Comparison of ENCODE assay signal across 23 cellular contexts in the genomic region with DNA sequence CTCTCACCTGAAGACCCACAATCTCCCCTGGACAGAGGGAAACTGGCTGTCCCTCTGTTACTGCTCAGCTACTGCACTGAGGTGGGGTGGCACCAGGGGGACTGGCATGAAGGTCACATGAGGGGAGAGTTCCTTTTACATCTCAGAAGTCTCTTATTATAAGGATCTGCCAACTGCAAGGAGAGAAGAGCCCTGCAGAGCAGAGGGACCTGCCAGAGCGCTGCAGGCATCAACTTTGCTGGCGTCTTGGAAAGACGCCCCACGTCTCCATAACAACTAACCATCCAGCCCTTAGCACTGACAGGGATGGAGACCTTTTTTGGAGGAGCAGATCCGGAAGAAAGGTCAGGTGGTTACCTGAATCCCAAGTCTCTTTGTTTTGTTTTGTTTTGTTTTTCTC.
DNase-seq lines count a peak whose midpoint lies in the region; ATAC-seq, FAIRE-seq and TF ChIP-seq lines count a peak whose summit lies in the region.
"Had no signal": no experiment of that assay in that cellular context is flagged by ENCODE, and none has a peak within 500 bp of the region (broad histone marks: within the 10 kb centered on the region; RNA-seq: fewer than 3 reads in every experiment).

No MANE protein-coding gene starts in this region.

- no peaks in the 10 kb centered on the region for H3K27me3 ChIP-seq in astrocyte (ENCODE audit: insufficient read depth, low read length)
- no peaks in the 10 kb centered on the region for H3K27me3 ChIP-seq in gastroesophageal sphincter
- H3K27me3 ChIP-seq in stomach: no peaks in the 10 kb centered on the region
- H3K27me3 ChIP-seq in hepatocyte: no peaks in the 10 kb centered on the region
- H3K27me3 ChIP-seq: SJSA1 had no signal

- H3K4me2 ChIP-seq in astrocyte (ENCODE audit: low read length): no peak overlapping the region
- no peak overlapping the region for H3K4me2 ChIP-seq in hepatocyte

- H3K79me2 ChIP-seq in astrocyte (ENCODE audit: insufficient read depth, low read length) (no peaks in the 10 kb centered on the region), hepatocyte (no peaks in the 10 kb centered on the region)

- intact Hi-C loops in stomach (cut with DNase I; ENCODE audit: low total_unique reads): no loop called here

- H3K9me2 ChIP-seq in hepatocyte (replicated peaks; ENCODE audit: insufficient read depth): no peaks in the 10 kb centered on the region

- H3K36me3 Mint-ChIP-seq in astrocyte (ENCODE audit: low read depth, unreplicated experiment): peaks cover 5% of the 10 kb centered on the region

- H3K4me1 ChIP-seq in astrocyte (ENCODE audit: insufficient read depth, low read length): peaks cover 30% of the 10 kb centered on the region
- peaks cover 9 to 98% (median 10%) of the 10 kb centered on the region in 3 donors for H3K4me1 ChIP-seq in gastroesophageal sphincter
- peaks cover 0 to 58% (median 13%) of the 10 kb centered on the region in 4 donors for H3K4me1 ChIP-seq in stomach
- H3K4me1 ChIP-seq in hepatocyte (ENCODE audit: insufficient read depth): peaks cover 31% of the 10 kb centered on the region

- no peak for DNase-seq in astrocyte (ENCODE audit: low read depth)
- no peak for DNase-seq in stomach
- DNase-seq in hepatocyte (ENCODE audit: low spot score): no peak
- no peak for DNase-seq in activated effector memory CD4-positive, alpha-beta T cell treated with Interleukin-2 at 50 U/mL for 16 hours
- DNase-seq: Caco-2; CD4-positive, alpha-beta T cell; DND-41; H7; KG1; NCI-H1092; NCI-H1436; NCI-H187 treated with DMSO at 0.1 percent for 48 hours; NCI-H2107; NCI-H2227 treated with DMSO at 0.1 percent for 48 hours; NCI-H510A; NCI-H748 treated with DMSO at 0.1 percent for 48 hours had no signal

- H3K9me3 Mint-ChIP-seq in astrocyte (ENCODE audit: unreplicated experiment): no peaks in the 10 kb centered on the region
- H3K9me3 Mint-ChIP-seq: CD4-positive, alpha-beta T cell had no signal

- no peak overlapping the region for H3K27ac ChIP-seq in astrocyte (ENCODE audit: low read depth, low read length)
- peak overlapping the region in 3 of 4 donors; percentile 75 to 82 (median 76) for H3K27ac ChIP-seq in gastroesophageal sphincter
- peak overlapping the region in 4 of 5 donors; percentile 55 to 77 (median 67) for H3K27ac ChIP-seq in stomach
- no peak overlapping the region for H3K27ac ChIP-seq in hepatocyte
- H3K27ac ChIP-seq: HL-60, SJSA1 had no signal

- H3K36me3 ChIP-seq in astrocyte (ENCODE audit: insufficient read depth, low read length): no peaks in the 10 kb centered on the region
- H3K36me3 ChIP-seq in gastroesophageal sphincter: no peaks in the 10 kb centered on the region
- H3K36me3 ChIP-seq in stomach: no peaks in the 10 kb centered on the region
- no peaks in the 10 kb centered on the region for H3K36me3 ChIP-seq in hepatocyte (replicated peaks; ENCODE audit: insufficient read depth, low read depth)
- H3K36me3 ChIP-seq: SJSA1 had no signal

- H3K9me3 ChIP-seq in astrocyte (ENCODE audit: insufficient read depth, low read depth, low read length): no peaks in the 10 kb centered on the region
- no peaks in the 10 kb centered on the region for H3K9me3 ChIP-seq in gastroesophageal sphincter
- H3K9me3 ChIP-seq in stomach: no peaks in the 10 kb centered on the region
- H3K9me3 ChIP-seq in hepatocyte (ENCODE audit: low read depth): no peaks in the 10 kb centered on the region
- H3K9me3 ChIP-seq: Caco-2, SJSA1 had no signal

- TF ChIP-seq CTCF in astrocyte (IDR thresholded peaks at IDR 0.05; ENCODE audit: insufficient read depth, low read depth, low read length) (no peak), gastroesophageal sphincter (IDR thresholded peaks at IDR 0.05) (no peak), stomach (IDR thresholded peaks at IDR 0.05) (no peak), hepatocyte (IDR thresholded peaks at IDR 0.05; ENCODE audit: poor library complexity) (no peak)

- TF ChIP-seq POLR2A in gastroesophageal sphincter (IDR thresholded peaks at IDR 0.05): no peak
- no peak for TF ChIP-seq POLR2A in stomach (IDR thresholded peaks at IDR 0.05)

- H3K4me1 Mint-ChIP-seq in astrocyte (ENCODE audit: low read depth, unreplicated experiment): peaks cover 70% of the 10 kb centered on the region

- WGBS in gastroesophageal sphincter (ENCODE audit: low coverage in 1 of 2), 2 donors: 37 to 54% methylated on average over 2 to 4 of the region's 5 CpGs
- WGBS in stomach, 5 donors: 59 to 93% (median 87%) methylated on average over 5 of the region's 5 CpGs
- WGBS in hepatocyte (ENCODE audit: low lambda C conversion rate, missing lambda C conversion rate): 87% methylated on average over 5 of the region's 5 CpGs

- FAIRE-seq in astrocyte (lab: Jason Lieb, UNC): no peak
- FAIRE-seq: GM12878, HepG2 had no signal

- ATAC-seq in gastroesophageal sphincter (no peak), HG02571 (IDR thresholded peaks at IDR 0.05; ENCODE audit: unreplicated experiment) (no peak), GM21717 (IDR thresholded peaks at IDR 0.05; ENCODE audit: unreplicated experiment) (no peak)
- ATAC-seq: GM12878, HepG2 had no signal

- H3K4me3 Mint-ChIP-seq in astrocyte (ENCODE audit: unreplicated experiment): no peak overlapping the region
- H3K4me3 Mint-ChIP-seq: CD4-positive, alpha-beta T cell had no signal

- no peak for TF ChIP-seq EP300 in gastroesophageal sphincter (IDR thresholded peaks at IDR 0.05)
- no peak for TF ChIP-seq EP300 in stomach (IDR thresholded peaks at IDR 0.05)

- H3K27ac Mint-ChIP-seq in astrocyte (ENCODE audit: unreplicated experiment): peak overlapping the region; percentile 98
- H3K27ac Mint-ChIP-seq: CD4-positive, alpha-beta T cell had no signal

- H4K20me1 ChIP-seq in astrocyte (ENCODE audit: insufficient read depth, low read length) (no peaks in the 10 kb centered on the region), hepatocyte (ENCODE audit: insufficient read depth, poor library complexity, severe bottlenecking) (no peaks in the 10 kb centered on the region)

- no peaks in the 10 kb centered on the region for H3K27me3 Mint-ChIP-seq in astrocyte (ENCODE audit: low read depth, unreplicated experiment)

- H2AFZ ChIP-seq in astrocyte (ENCODE audit: low read depth, low read length): no peak overlapping the region
- H2AFZ ChIP-seq in hepatocyte: no peak overlapping the region

- H3K4me3 ChIP-seq in astrocyte (ENCODE audit: insufficient read depth, low read depth, low read length) (no peak overlapping the region), gastroesophageal sphincter (no peak overlapping the region), stomach (no peak overlapping the region), hepatocyte (no peak overlapping the region)
- H3K4me3 ChIP-seq: GM12878, SJSA1 had no signal

- H3K9ac ChIP-seq in astrocyte (ENCODE audit: low read length): no peak overlapping the region

Comparison
In these comparisons a context has a peak if more than half of its experiments do, and no peak if none do; other contexts are left out.
1. H3K27ac ChIP-seq: peak in gastroesophageal sphincter (3 of 4) and stomach (4 of 5); none in astrocyte (single experiment) and hepatocyte (single experiment).